25 cellular contexts compared by ENCODE assay signal in genomic region chr3:137304313-137305056, GRCh38.
DNase-seq lines count a peak whose midpoint lies in the region; ATAC-seq and TF ChIP-seq lines count a peak whose summit lies in the region.
"Had no signal": no experiment of that assay in that cellular context is flagged by ENCODE, and none has a peak within 500 bp of the region (broad histone marks: within the 10 kb centered on the region; RNA-seq: fewer than 3 reads in every experiment).

No MANE protein-coding gene starts in this region.

- no peaks in the 10 kb centered on the region for H4K20me1 ChIP-seq in neural cell (ENCODE audit: insufficient read depth)

- no peaks in the 10 kb centered on the region for H3K27me3 Mint-ChIP-seq in WTC11 (ENCODE audit: low read depth)
- H3K27me3 Mint-ChIP-seq: activated naive CD8-positive, alpha-beta T cell treated with anti-CD3 and anti-CD28 coated beads, Interleukin-2, amount 50 U/mL, for 24 hours; activated T-cell treated with anti-CD3 and anti-CD28 coated beads, Interleukin-2, amount 50 U/mL, for 24 hours; B cell; naive thymus-derived CD8-positive, alpha-beta T cell had no signal

- H3K4me3 ChIP-seq in GM12865 (ENCODE audit: low read depth, low read length) (no peak overlapping the region), neural cell (ENCODE audit: low read length) (no peak overlapping the region)
- H3K4me3 ChIP-seq: ovary, smooth muscle cell, transverse colon had no signal

- TF ChIP-seq RAD21 in neural cell (conservative IDR thresholded peaks at IDR 0.05) = no peak

- H3K4me2 ChIP-seq in neural cell (ENCODE audit: low read length) = no peak overlapping the region
- H3K4me2 ChIP-seq: SK-N-SH, smooth muscle cell had no signal

- H3K36me3 ChIP-seq in neural cell (ENCODE audit: insufficient read depth, low read length) = no peaks in the 10 kb centered on the region
- H3K36me3 ChIP-seq: ovary, transverse colon had no signal

- H3K4me1 Mint-ChIP-seq in WTC11 = no peaks in the 10 kb centered on the region
- H3K4me1 Mint-ChIP-seq: activated naive CD8-positive, alpha-beta T cell treated with anti-CD3 and anti-CD28 coated beads, Interleukin-2, amount 50 U/mL, for 24 hours; B cell; naive thymus-derived CD8-positive, alpha-beta T cell had no signal

- H2AFZ ChIP-seq in neural cell (ENCODE audit: low read depth, low read length) = no peak overlapping the region

- H3K4me3 Mint-ChIP-seq in WTC11 = no peak overlapping the region
- H3K4me3 Mint-ChIP-seq: activated naive CD8-positive, alpha-beta T cell treated with anti-CD3 and anti-CD28 coated beads, Interleukin-2, amount 50 U/mL, for 24 hours; activated T-cell treated with anti-CD3 and anti-CD28 coated beads, Interleukin-2, amount 50 U/mL, for 24 hours; B cell; naive thymus-derived CD8-positive, alpha-beta T cell; T-helper 1 cell treated with Interleukin-12 subunit alpha and Interleukin-12 subunit beta and Interleukin-4 antibody, amounts not matched to agents 30 μg/mL and 1 μg/mL, for 36 hours had no signal

- 0 out of 2 replicates have a peak, but pooled peaks cover 2% of the 10 kb centered on the region for H3K36me3 Mint-ChIP-seq in WTC11
- H3K36me3 Mint-ChIP-seq: naive thymus-derived CD8-positive, alpha-beta T cell had no signal

- CTCF ChIA-PET in WTC11 (lab: Charles Lee) = interaction anchor here (1.1 to 2.6 kb wide), 12 partner anchors 9 to 667 kb away, joined by 3 to 20 read pairs (median 4); no protein-coding TSS in a partner anchor

- no peak overlapping the region for H3K9ac ChIP-seq in neural cell (ENCODE audit: low read length)
- H3K9ac ChIP-seq: SK-N-SH had no signal

- ATAC-seq in WTC11 = peak; percentile 64
- no peak for ATAC-seq in HG03097 (IDR thresholded peaks at IDR 0.05; ENCODE audit: low FRiP score, unreplicated experiment)
- ATAC-seq: activated naive CD8-positive, alpha-beta T cell treated with anti-CD3 and anti-CD28 coated beads, Interleukin-2, amount 50 U/mL, for 24 hours; naive thymus-derived CD8-positive, alpha-beta T cell had no signal

- H3K9me3 Mint-ChIP-seq in WTC11 = peaks cover 24% of the 10 kb centered on the region
- H3K9me3 Mint-ChIP-seq: activated T-cell treated with anti-CD3 and anti-CD28 coated beads, Interleukin-2, amount 50 U/mL, for 24 hours; T-helper 1 cell treated with Interleukin-12 subunit alpha and Interleukin-12 subunit beta and Interleukin-4 antibody, amounts not matched to agents 30 μg/mL and 1 μg/mL, for 36 hours had no signal

- peak; percentile 83 for TF ChIP-seq EP300 in neural cell (conservative IDR thresholded peaks at IDR 0.05; ENCODE audit: poor library complexity, severe bottlenecking)

- DNase-seq in NCI-H2171 treated with DMSO at 0.1 percent for 48 hours (lab: John Stamatoyannopoulos, UW) = peak; percentile 3
- no peak for DNase-seq in NCI-H2171 (lab: John Stamatoyannopoulos, UW)
- DNase-seq in GM12865 (ENCODE audit: low read depth) = peak; percentile 11
- DNase-seq in WTC11 (ENCODE audit: low spot score) = peak; percentile 54
- DNase-seq in NCI-H2029 treated with DMSO at 0.1 percent for 48 hours (lab: John Stamatoyannopoulos, UW) = no peak
- DNase-seq in NK-92 (lab: John Stamatoyannopoulos, UW; ENCODE audit: unreplicated experiment) = no peak
- DNase-seq: activated CD4-positive, alpha-beta T cell treated with anti-CD3 and anti-CD28 coated beads for 1 hour; activated gamma-delta T cell; activated naive CD8-positive, alpha-beta T cell treated with anti-CD3 and anti-CD28 coated beads, Interleukin-2, amount 50 U/mL, for 24 hours; activated T-cell treated with anti-CD3 and anti-CD28 coated beads, Interleukin-2, amount 50 U/mL, for 24 hours; GOT3; IMR-90; islet precursor cell; naive thymus-derived CD8-positive, alpha-beta T cell; NCI-H1092; NCI-H1930; OCI-M1; ovary; SK-N-SH; transverse colon had no signal

- POLR2A ChIA-PET in WTC11 (lab: Charles Lee) = no interaction called here

- H3K79me2 ChIP-seq in neural cell (replicated peaks; ENCODE audit: insufficient read depth, low read length) = no peaks in the 10 kb centered on the region

- H3K9me2 ChIP-seq in neural cell (ENCODE audit: insufficient read depth, low read length) = no peaks in the 10 kb centered on the region
- H3K9me2 ChIP-seq: SK-N-SH had no signal

- H3K27me3 ChIP-seq in neural cell (ENCODE audit: insufficient read depth, low read depth, low read length) = no peaks in the 10 kb centered on the region
- H3K27me3 ChIP-seq: ovary, transverse colon had no signal

- H3K27ac Mint-ChIP-seq in WTC11 = no peak overlapping the region
- H3K27ac Mint-ChIP-seq: activated naive CD8-positive, alpha-beta T cell treated with anti-CD3 and anti-CD28 coated beads, Interleukin-2, amount 50 U/mL, for 24 hours; activated T-cell treated with anti-CD3 and anti-CD28 coated beads, Interleukin-2, amount 50 U/mL, for 24 hours; B cell; naive thymus-derived CD8-positive, alpha-beta T cell; T-helper 1 cell treated with Interleukin-12 subunit alpha and Interleukin-12 subunit beta and Interleukin-4 antibody, amounts not matched to agents 30 μg/mL and 1 μg/mL, for 36 hours had no signal

- H3K9me3 ChIP-seq in neural cell (ENCODE audit: low read length) = no peaks in the 10 kb centered on the region
- H3K9me3 ChIP-seq: SK-N-SH, transverse colon had no signal

- TF ChIP-seq CTCF in GM12865 (IDR thresholded peaks at IDR 0.05; ENCODE audit: insufficient read depth, low read depth, low read length, missing control alignments) (no peak), WTC11 (IDR thresholded peaks at IDR 0.05) (no peak), neural cell (IDR thresholded peaks at IDR 0.05; ENCODE audit: poor library complexity, severe bottlenecking) (no peak)

- H3K27ac ChIP-seq in neural cell (ENCODE audit: low read length) = no peak overlapping the region
- H3K27ac ChIP-seq: ovary, transverse colon had no signal

- no peaks in the 10 kb centered on the region for H3F3A ChIP-seq in neural cell (ENCODE audit: insufficient read depth, low read length, poor library complexity, severe bottlenecking)

TF ChIP-seq in WTC11, 78 proteins besides CTCF, POLR2A, EP300 and RAD21 (continues in another document):
- TF ChIP-seq ZNF138 (CRISPR knock-in tag; conservative IDR thresholded peaks at IDR 0.05) (no peak), ZNF263 (CRISPR knock-in tag; IDR thresholded peaks at IDR 0.05; ENCODE audit: low read depth) (no peak), ZNF219 (CRISPR knock-in tag; IDR thresholded peaks at IDR 0.05; ENCODE audit: borderline replicate concordance) (no peak)
- TF ChIP-seq, protein P1, sequence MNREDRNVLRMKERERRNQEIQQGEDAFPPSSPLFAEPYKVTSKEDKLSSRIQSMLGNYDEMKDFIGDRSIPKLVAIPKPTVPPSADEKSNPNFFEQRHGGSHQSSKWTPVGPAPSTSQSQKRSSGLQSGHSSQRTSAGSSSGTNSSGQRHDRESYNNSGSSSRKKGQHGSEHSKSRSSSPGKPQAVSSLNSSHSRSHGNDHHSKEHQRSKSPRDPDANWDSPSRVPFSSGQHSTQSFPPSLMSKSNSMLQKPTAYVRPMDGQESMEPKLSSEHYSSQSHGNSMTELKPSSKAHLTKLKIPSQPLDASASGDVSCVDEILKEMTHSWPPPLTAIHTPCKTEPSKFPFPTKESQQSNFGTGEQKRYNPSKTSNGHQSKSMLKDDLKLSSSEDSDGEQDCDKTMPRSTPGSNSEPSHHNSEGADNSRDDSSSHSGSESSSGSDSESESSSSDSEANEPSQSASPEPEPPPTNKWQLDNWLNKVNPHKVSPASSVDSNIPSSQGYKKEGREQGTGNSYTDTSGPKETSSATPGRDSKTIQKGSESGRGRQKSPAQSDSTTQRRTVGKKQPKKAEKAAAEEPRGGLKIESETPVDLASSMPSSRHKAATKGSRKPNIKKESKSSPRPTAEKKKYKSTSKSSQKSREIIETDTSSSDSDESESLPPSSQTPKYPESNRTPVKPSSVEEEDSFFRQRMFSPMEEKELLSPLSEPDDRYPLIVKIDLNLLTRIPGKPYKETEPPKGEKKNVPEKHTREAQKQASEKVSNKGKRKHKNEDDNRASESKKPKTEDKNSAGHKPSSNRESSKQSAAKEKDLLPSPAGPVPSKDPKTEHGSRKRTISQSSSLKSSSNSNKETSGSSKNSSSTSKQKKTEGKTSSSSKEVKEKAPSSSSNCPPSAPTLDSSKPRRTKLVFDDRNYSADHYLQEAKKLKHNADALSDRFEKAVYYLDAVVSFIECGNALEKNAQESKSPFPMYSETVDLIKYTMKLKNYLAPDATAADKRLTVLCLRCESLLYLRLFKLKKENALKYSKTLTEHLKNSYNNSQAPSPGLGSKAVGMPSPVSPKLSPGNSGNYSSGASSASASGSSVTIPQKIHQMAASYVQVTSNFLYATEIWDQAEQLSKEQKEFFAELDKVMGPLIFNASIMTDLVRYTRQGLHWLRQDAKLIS (CRISPR knock-in tag; IDR thresholded peaks at IDR 0.05; ENCODE audit: borderline replicate concordance) = no peak

TF ChIP-seq in neural cell, 6 proteins besides CTCF, POLR2A, EP300 and RAD21:
- TF ChIP-seq MXI1 (conservative IDR thresholded peaks at IDR 0.05; ENCODE audit: poor library complexity, severe bottlenecking) = no peak
- TF ChIP-seq POLR2AphosphoS5 (IDR thresholded peaks at IDR 0.05) = peak; percentile 64
- no peak for TF ChIP-seq SMC3 (conservative IDR thresholded peaks at IDR 0.05; ENCODE audit: poor library complexity)

Comparison
In these comparisons a context has a peak if more than half of its experiments do, and no peak if none do; other contexts are left out.
1. DNase-seq: peak in NCI-H2171 treated with DMSO at 0.1 percent for 48 hours (single experiment), GM12865 (single experiment) and WTC11 (single experiment); none in NCI-H2171 (single experiment), NCI-H2029 treated with DMSO at 0.1 percent for 48 hours (single experiment) and NK-92 (single experiment).